ENCODE assay signal across 1 cellular context in the genomic region with DNA sequence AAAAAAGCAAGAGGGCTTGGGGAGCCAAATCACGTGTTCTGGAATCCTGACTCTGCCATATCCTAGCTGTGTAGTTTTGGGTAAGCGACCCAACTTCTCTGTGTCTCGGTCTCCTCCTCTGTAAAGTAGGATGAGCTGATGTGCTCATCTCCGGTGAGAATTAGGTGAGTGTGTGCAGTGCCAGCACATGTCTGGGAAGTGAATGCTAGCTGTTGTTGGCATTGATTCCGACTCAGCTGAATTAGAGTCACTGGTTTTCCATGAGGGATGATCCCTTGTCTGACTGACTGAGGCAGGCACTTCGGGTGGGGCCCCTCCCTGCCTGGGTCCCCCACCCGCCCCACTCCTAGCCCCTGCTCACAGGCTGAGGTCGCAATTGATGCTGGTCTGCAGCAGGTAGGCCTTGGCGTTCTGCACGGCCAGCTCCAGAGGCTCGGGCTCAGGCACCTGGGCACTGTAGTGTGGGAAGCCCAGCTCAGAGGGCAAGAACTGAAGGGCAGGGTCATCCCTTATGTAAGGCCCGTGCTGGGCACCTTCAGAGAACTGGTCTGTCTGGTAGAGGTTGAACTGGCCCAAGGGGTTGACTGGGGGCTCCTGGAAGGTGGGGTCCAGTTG.
TF ChIP-seq lines count a peak whose summit lies in the region.

No MANE protein-coding gene starts in this region.

TF ChIP-seq in GM23338, 12 proteins besides CTCF, POLR2A, EP300 and RAD21 (continued from another document):
- no peak for TF ChIP-seq CREB1 (CRISPR knock-in tag; IDR thresholded peaks at IDR 0.05; ENCODE audit: low read depth)
- TF ChIP-seq STAT1 (IDR thresholded peaks at IDR 0.05; ENCODE audit: unreplicated experiment): no peak
- TF ChIP-seq, protein P1, sequence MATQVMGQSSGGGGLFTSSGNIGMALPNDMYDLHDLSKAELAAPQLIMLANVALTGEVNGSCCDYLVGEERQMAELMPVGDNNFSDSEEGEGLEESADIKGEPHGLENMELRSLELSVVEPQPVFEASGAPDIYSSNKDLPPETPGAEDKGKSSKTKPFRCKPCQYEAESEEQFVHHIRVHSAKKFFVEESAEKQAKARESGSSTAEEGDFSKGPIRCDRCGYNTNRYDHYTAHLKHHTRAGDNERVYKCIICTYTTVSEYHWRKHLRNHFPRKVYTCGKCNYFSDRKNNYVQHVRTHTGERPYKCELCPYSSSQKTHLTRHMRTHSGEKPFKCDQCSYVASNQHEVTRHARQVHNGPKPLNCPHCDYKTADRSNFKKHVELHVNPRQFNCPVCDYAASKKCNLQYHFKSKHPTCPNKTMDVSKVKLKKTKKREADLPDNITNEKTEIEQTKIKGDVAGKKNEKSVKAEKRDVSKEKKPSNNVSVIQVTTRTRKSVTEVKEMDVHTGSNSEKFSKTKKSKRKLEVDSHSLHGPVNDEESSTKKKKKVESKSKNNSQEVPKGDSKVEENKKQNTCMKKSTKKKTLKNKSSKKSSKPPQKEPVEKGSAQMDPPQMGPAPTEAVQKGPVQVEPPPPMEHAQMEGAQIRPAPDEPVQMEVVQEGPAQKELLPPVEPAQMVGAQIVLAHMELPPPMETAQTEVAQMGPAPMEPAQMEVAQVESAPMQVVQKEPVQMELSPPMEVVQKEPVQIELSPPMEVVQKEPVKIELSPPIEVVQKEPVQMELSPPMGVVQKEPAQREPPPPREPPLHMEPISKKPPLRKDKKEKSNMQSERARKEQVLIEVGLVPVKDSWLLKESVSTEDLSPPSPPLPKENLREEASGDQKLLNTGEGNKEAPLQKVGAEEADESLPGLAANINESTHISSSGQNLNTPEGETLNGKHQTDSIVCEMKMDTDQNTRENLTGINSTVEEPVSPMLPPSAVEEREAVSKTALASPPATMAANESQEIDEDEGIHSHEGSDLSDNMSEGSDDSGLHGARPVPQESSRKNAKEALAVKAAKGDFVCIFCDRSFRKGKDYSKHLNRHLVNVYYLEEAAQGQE (IDR thresholded peaks at IDR 0.05; ENCODE audit: unreplicated experiment): no peak
- TF ChIP-seq, protein P2, sequence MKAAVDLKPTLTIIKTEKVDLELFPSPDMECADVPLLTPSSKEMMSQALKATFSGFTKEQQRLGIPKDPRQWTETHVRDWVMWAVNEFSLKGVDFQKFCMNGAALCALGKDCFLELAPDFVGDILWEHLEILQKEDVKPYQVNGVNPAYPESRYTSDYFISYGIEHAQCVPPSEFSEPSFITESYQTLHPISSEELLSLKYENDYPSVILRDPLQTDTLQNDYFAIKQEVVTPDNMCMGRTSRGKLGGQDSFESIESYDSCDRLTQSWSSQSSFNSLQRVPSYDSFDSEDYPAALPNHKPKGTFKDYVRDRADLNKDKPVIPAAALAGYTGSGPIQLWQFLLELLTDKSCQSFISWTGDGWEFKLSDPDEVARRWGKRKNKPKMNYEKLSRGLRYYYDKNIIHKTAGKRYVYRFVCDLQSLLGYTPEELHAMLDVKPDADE (IDR thresholded peaks at IDR 0.05): no peak
